In genomic region chr5:112860571-112860928, GRCh38 we compare ENCODE assay signal across 7 cellular contexts. TPM values are rescaled to one million over a fixed set of nuclear protein-coding genes. Genes with fewer than 3 reads are reported as not detected.
DNase-seq lines count a peak whose midpoint lies in the region; ATAC-seq and TF ChIP-seq lines count a peak whose summit lies in the region.
"Not testable (repeated sequence)": the region's sequence is repeated elsewhere in the genome, so short reads cannot be mapped to it uniquely, and the experiment has no call there.

No MANE protein-coding gene starts in this region.

- H3K4me1 ChIP-seq in Panc1 (ENCODE audit: control insufficient read depth, insufficient read depth, low read length) (peaks cover 14% of the 10 kb centered on the region), heart right ventricle (peaks cover 12 to 35% (median 30%) of the 10 kb centered on the region in 9 donors), mucosa of stomach (ENCODE audit: control insufficient read depth, insufficient read depth, low read length) (peaks cover 16% of the 10 kb centered on the region), skeletal muscle satellite cell (ENCODE audit: control insufficient read depth, insufficient read depth, low read length) (peaks cover 25% of the 10 kb centered on the region)
- not testable (repeated sequence) for H3K4me1 ChIP-seq in colonic mucosa

- intact Hi-C loops in Panc1 (cut with micrococcal nuclease; ENCODE audit: unreplicated experiment): not testable (repeated sequence)
- intact Hi-C loops in activated T-helper 2 cell treated with anti-CD3 and anti-CD28 coated beads, Interferon-gamma antibody, Interleukin-2, Interleukin-4, amounts not matched to agents 10 μg/mL and 5 μg/mL and 100 μg/mL, durations not matched to agents 14 hours and 24 hours and 36 hours (cut with micrococcal nuclease): loop anchor here (2.0 to 5.0 kb wide), 4 partner anchors 18 to 153 kb away; partner anchors contain the start of gene REEP5
- intact Hi-C loops in colonic mucosa (cut with DNase I): loop anchor here (5.0 kb wide), 2 partner anchors 62 to 153 kb away; partner anchors contain the start of gene REEP5
- intact Hi-C loops in heart right ventricle (cut with DNase I): loop anchor here in 6 of 10 donors (2.0 to 5.0 kb wide), 2 partner anchors 62 kb away; partner anchors contain the start of gene REEP5 (in 6 of the 6)

- H3K4me2 ChIP-seq in skeletal muscle satellite cell (ENCODE audit: low read length): peak overlapping the region; percentile 79

- peak overlapping the region; percentile 94 for H3K4me3 Mint-ChIP-seq in activated T-helper 2 cell treated with anti-CD3 and anti-CD28 coated beads, Interferon-gamma antibody, Interleukin-2, Interleukin-4, amounts not matched to agents 10 μg/mL and 5 μg/mL and 100 μg/mL, durations not matched to agents 14 hours and 24 hours and 36 hours (ENCODE audit: low read depth)

- WGBS in heart right ventricle, 2 donors: 76 to 79% methylated on average over 11 of the region's 11 CpGs

- H3K27me3 Mint-ChIP-seq in activated T-helper 2 cell treated with anti-CD3 and anti-CD28 coated beads, Interferon-gamma antibody, Interleukin-2, Interleukin-4, amounts not matched to agents 10 μg/mL and 5 μg/mL and 100 μg/mL, durations not matched to agents 14 hours and 24 hours and 36 hours (ENCODE audit: low read depth): not testable (repeated sequence)

- H3K4me1 Mint-ChIP-seq in activated T-helper 2 cell treated with anti-CD3 and anti-CD28 coated beads, Interferon-gamma antibody, Interleukin-2, Interleukin-4, amounts not matched to agents 10 μg/mL and 5 μg/mL and 100 μg/mL, durations not matched to agents 14 hours and 24 hours and 36 hours (ENCODE audit: low read depth): peaks cover 34% of the 10 kb centered on the region

- peak overlapping the region; percentile 26 to 57 for H3K9ac ChIP-seq in colonic mucosa (ENCODE audit: low read depth in 2 of 2, low read length in 2 of 2)
- H3K9ac ChIP-seq in mucosa of stomach (ENCODE audit: low read length): peak overlapping the region; percentile 96
- peak overlapping the region; percentile 99 for H3K9ac ChIP-seq in skeletal muscle satellite cell (ENCODE audit: low read depth, low read length)

- H3K4me3 ChIP-seq in GM12875 (ENCODE audit: low read depth, low read length) (peak overlapping the region; percentile 89), Panc1 (ENCODE audit: low read depth in 2 of 2, low read length in 2 of 2) (peak overlapping the region; percentile 82 to 94), colonic mucosa (peak overlapping the region; percentile 89), heart right ventricle (peak overlapping the region; percentile 79 to 98 (median 92)), mucosa of stomach (ENCODE audit: low read length) (peak overlapping the region; percentile 93), skeletal muscle satellite cell (ENCODE audit: low read length) (peak overlapping the region; percentile 88)

- CTCF ChIA-PET in Panc1 (lab: Charles Lee): interaction anchor here (0.8 kb wide), 1 partner anchor 12 kb away, joined by 6 read pairs; no protein-coding TSS in a partner anchor

- H3K36me3 ChIP-seq in Panc1 (ENCODE audit: control insufficient read depth, insufficient read depth, low read length) (peaks cover 12% of the 10 kb centered on the region), heart right ventricle (peaks cover 0 to 31% (median 14%) of the 10 kb centered on the region in 9 donors), skeletal muscle satellite cell (ENCODE audit: insufficient read depth, low read length) (peaks cover 26% of the 10 kb centered on the region)
- H3K36me3 ChIP-seq in colonic mucosa; mucosa of stomach (ENCODE audit: control insufficient read depth, insufficient read depth, low read length): not testable (repeated sequence)

- peaks cover 34% of the 10 kb centered on the region for H3K36me3 Mint-ChIP-seq in activated T-helper 2 cell treated with anti-CD3 and anti-CD28 coated beads, Interferon-gamma antibody, Interleukin-2, Interleukin-4, amounts not matched to agents 10 μg/mL and 5 μg/mL and 100 μg/mL, durations not matched to agents 14 hours and 24 hours and 36 hours (ENCODE audit: low read depth)

- not testable (repeated sequence) for DNase-seq in Panc1 (ENCODE audit: low read depth, low spot score); activated T-helper 2 cell treated with anti-CD3 and anti-CD28 coated beads, Interferon-gamma antibody, Interleukin-2, Interleukin-4, amounts not matched to agents 10 μg/mL and 5 μg/mL and 100 μg/mL, durations not matched to agents 14 hours and 24 hours and 36 hours (ENCODE audit: low spot score); colonic mucosa; heart right ventricle

- H3K27ac Mint-ChIP-seq in activated T-helper 2 cell treated with anti-CD3 and anti-CD28 coated beads, Interferon-gamma antibody, Interleukin-2, Interleukin-4, amounts not matched to agents 10 μg/mL and 5 μg/mL and 100 μg/mL, durations not matched to agents 14 hours and 24 hours and 36 hours: peak overlapping the region; percentile 97

- BruUV-seq in Panc1 (replicated peaks; lab: Mats Ljungman, UMichigan): TSS peak; percentile 99

- H3K9me3 ChIP-seq in Panc1 (ENCODE audit: control insufficient read depth, insufficient read depth, low read depth, low read length); colonic mucosa; heart right ventricle; mucosa of stomach (ENCODE audit: control insufficient read depth, low read length); skeletal muscle satellite cell (replicated peaks; ENCODE audit: low read length): not testable (repeated sequence)

- not testable (repeated sequence) for ATAC-seq in Panc1, heart right ventricle

- in situ Hi-C loops in Panc1 (cut with HindIII; ENCODE audit: low pct_unique_long_range_greater_than_20kb, low sequenced_read_pairs): not testable (repeated sequence)

- POLR2A ChIA-PET in Panc1 (lab: Charles Lee): interaction anchor here (0.6 kb wide), 1 partner anchor 13 kb away, joined by 12 read pairs; no protein-coding TSS in a partner anchor

- H3K9me3 Mint-ChIP-seq in activated T-helper 2 cell treated with anti-CD3 and anti-CD28 coated beads, Interferon-gamma antibody, Interleukin-2, Interleukin-4, amounts not matched to agents 10 μg/mL and 5 μg/mL and 100 μg/mL, durations not matched to agents 14 hours and 24 hours and 36 hours: not testable (repeated sequence)

- H3K27me3 ChIP-seq in Panc1 (ENCODE audit: control insufficient read depth, insufficient read depth, low read length); colonic mucosa; heart right ventricle; mucosa of stomach (ENCODE audit: control insufficient read depth, insufficient read depth, low read length); skeletal muscle satellite cell (ENCODE audit: control insufficient read depth, insufficient read depth, low read length): not testable (repeated sequence)

- peak overlapping the region; percentile 96 for H3K27ac ChIP-seq in Panc1 (ENCODE audit: low read length)
- peak overlapping the region; percentile 69 for H3K27ac ChIP-seq in colonic mucosa
- peak overlapping the region in 9 of 10 donors; percentile 68 to 92 (median 84) for H3K27ac ChIP-seq in heart right ventricle

- not testable (repeated sequence) for TF ChIP-seq CTCF in GM12875 (IDR thresholded peaks at IDR 0.05; ENCODE audit: borderline replicate concordance, insufficient read depth, low read depth, low read length); Panc1 (IDR thresholded peaks at IDR 0.05); colonic mucosa (IDR thresholded peaks at IDR 0.05); heart right ventricle (IDR thresholded peaks at IDR 0.05)

RNA-seq across cellular contexts. Expression of gene SRP19, which starts 0.5 kb away (rescaled TPM):
- total RNA-seq in Panc1 (2021; ENCODE audit: unreplicated experiment) (55.8 TPM), colonic mucosa (10 to 100 TPM; 27.0 to 33.2 TPM), heart right ventricle (10 to 100 TPM; 19.4 to 33.9 (median 26.6) TPM)
- 43.1 TPM for polyA plus RNA-seq in Panc1 (2012; ENCODE audit: insufficient read length)
- total RNA-seq in activated T-helper 2 cell treated with anti-CD3 and anti-CD28 coated beads, Interferon-gamma antibody, Interleukin-2, Interleukin-4, amounts not matched to agents 10 μg/mL and 5 μg/mL and 100 μg/mL, durations not matched to agents 14 hours and 24 hours and 36 hours: 63.0 and 66.3 TPM in 2 replicates
- 10 to 100 TPM; 66.5 to 80.1 TPM for polyA plus RNA-seq in heart right ventricle
- total RNA-seq in skeletal muscle satellite cell (2012; rRNA removed): 57.4 and 78.3 TPM in 2 replicates

Comparison
In these comparisons a context has a peak if more than half of its experiments do, and no peak if none do; other contexts are left out.
1. H3K9ac ChIP-seq: peak in every context shown above with its lines; median percentile 99 in skeletal muscle satellite cell; 96 in mucosa of stomach; 42 in colonic mucosa.